Comparison of ENCODE assay signal across 11 cellular contexts in genomic region chr3:138921316-138922292, GRCh38. TPM values are rescaled to one million over a fixed set of nuclear protein-coding genes. Genes with fewer than 3 reads are reported as not detected.
A peak's percentile ranks its signal among the peaks of the same experiment; 100 is the strongest.
DNase-seq lines count a peak whose midpoint lies in the region; ATAC-seq and TF ChIP-seq lines count a peak whose summit lies in the region.
"Had no signal": no experiment of that assay in that cellular context is flagged by ENCODE, and none has a peak within 500 bp of the region (broad histone marks: within the 10 kb centered on the region; RNA-seq: fewer than 3 reads in every experiment).

No MANE protein-coding gene starts in this region.

- POLR2A ChIA-PET in Panc1 (lab: Charles Lee): interaction anchor here (0.8 to 1.0 kb wide), 2 partner anchors 14 to 409 kb away, joined by 3 read pairs; no protein-coding TSS in a partner anchor

- H3K27ac ChIP-seq in Panc1 (ENCODE audit: low read length): peak overlapping the region; percentile 78

- H3K9me3 Mint-ChIP-seq in osteocyte (ENCODE audit: unreplicated experiment): no peaks in the 10 kb centered on the region

- no TSS peak for BruUV-seq in Panc1 (replicated peaks; lab: Mats Ljungman, UMichigan)

- no peak overlapping the region for H3K4me3 Mint-ChIP-seq in osteocyte (ENCODE audit: unreplicated experiment)

- no peaks in the 10 kb centered on the region for H3K27me3 ChIP-seq in Panc1 (ENCODE audit: control insufficient read depth, insufficient read depth, low read length)

- peak overlapping the region; percentile 18 for H3K27ac Mint-ChIP-seq in osteocyte (ENCODE audit: unreplicated experiment)

- CTCF ChIA-PET in Panc1 (lab: Charles Lee): interaction anchor here (0.7 to 0.9 kb wide), 2 partner anchors 202 to 327 kb away, joined by 3 read pairs; partner anchors contain the start of gene CEP70

- in situ Hi-C loops in Panc1 (cut with HindIII; ENCODE audit: low pct_unique_long_range_greater_than_20kb, low sequenced_read_pairs): loop anchor here (10.0 kb wide), 1 partner anchor 107 kb away; no protein-coding TSS in a partner anchor

- no peaks in the 10 kb centered on the region for H3K36me3 ChIP-seq in Panc1 (ENCODE audit: control insufficient read depth, insufficient read depth, low read length)

- peaks cover 13% of the 10 kb centered on the region for H3K27me3 Mint-ChIP-seq in osteocyte (ENCODE audit: unreplicated experiment)

- H3K4me1 ChIP-seq in Panc1 (ENCODE audit: control insufficient read depth, insufficient read depth, low read length): peaks cover 32% of the 10 kb centered on the region

- intact Hi-C loops in Panc1 (cut with micrococcal nuclease; ENCODE audit: unreplicated experiment): loop anchor here (2.0 to 5.0 kb wide), 4 partner anchors 223 to 505 kb away; partner anchors contain the start of gene CEP70

- H3K36me3 Mint-ChIP-seq in osteocyte (ENCODE audit: unreplicated experiment): no peaks in the 10 kb centered on the region

- peak; percentile 89 for ATAC-seq in Panc1
- no peak for ATAC-seq in GM18868 (IDR thresholded peaks at IDR 0.05; ENCODE audit: unreplicated experiment)

- H3K9me3 ChIP-seq in Panc1 (ENCODE audit: control insufficient read depth, insufficient read depth, low read depth, low read length): no peaks in the 10 kb centered on the region

- H3K4me3 ChIP-seq in Panc1 (ENCODE audit: low read depth in 2 of 2, low read length in 2 of 2): no peak overlapping the region

- H3K4me1 Mint-ChIP-seq in osteocyte (ENCODE audit: unreplicated experiment): peaks cover 12% of the 10 kb centered on the region

- DNase-seq in EH (ENCODE audit: low read depth): peak; percentile 91
- no peak for DNase-seq in Panc1 (ENCODE audit: low read depth, low spot score)
- DNase-seq in epidermal melanocyte (ENCODE audit: insufficient read length, low spot score): peak; percentile 55
- no peak for DNase-seq in osteocyte (ENCODE audit: extremely low spot score, unreplicated experiment)
- DNase-seq in retina: no peak
- DNase-seq in NCI-H524 (lab: John Stamatoyannopoulos, UW): no peak
- DNase-seq in mucosa of gallbladder (ENCODE audit: low spot score): no peak
- DNase-seq: DMS 273 treated with DMSO at 0.1 percent for 48 hours, NCI-H1417 had no signal

- TF ChIP-seq CTCF in Panc1 (IDR thresholded peaks at IDR 0.05) (no peak), osteocyte (IDR thresholded peaks at IDR 0.05) (no peak)

RNA-seq across cellular contexts. Expression of gene FOXL2, which starts 25.3 kb away (rescaled TPM):
- total RNA-seq in Panc1 (2021; ENCODE audit: unreplicated experiment) (12.7 TPM), osteocyte (0.21 and 0.24 TPM in 2 replicates), mucosa of gallbladder (0.14 TPM)
- 12.0 TPM for polyA plus RNA-seq in Panc1 (2012; ENCODE audit: insufficient read length)
- polyA plus RNA-seq: neural cell had no signal

RNA-seq across cellular contexts. Expression of gene FOXL2NB, which starts 25.4 kb away (rescaled TPM):
- 11.4 TPM for total RNA-seq in Panc1 (2021; ENCODE audit: unreplicated experiment)
- polyA plus RNA-seq in Panc1 (2012; ENCODE audit: insufficient read length): 5.2 TPM
- total RNA-seq in osteocyte: 0.21 TPM in 1 of 2 replicates, not detected in the other
- 0.09 TPM for total RNA-seq in mucosa of gallbladder
- polyA plus RNA-seq: neural cell had no signal

Comparison
In these comparisons a context has a peak if more than half of its experiments do, and no peak if none do; other contexts are left out.
1. DNase-seq: peak in EH (single experiment) and epidermal melanocyte (single experiment); none in Panc1 (single experiment), osteocyte (single experiment), retina (single experiment), NCI-H524 (0 of 2) and mucosa of gallbladder (single experiment).
2. RNA of gene FOXL2, which starts 25.3 kb away (total RNA-seq): 12.7 TPM in Panc1 (single experiment); 0.21 to 0.24 TPM in osteocyte and 0.14 TPM in mucosa of gallbladder (single experiment); every median in the first group is over 10 times any median in the second.
3. RNA of gene FOXL2NB, which starts 25.4 kb away (total RNA-seq): 11.4 TPM in Panc1 (single experiment); 0.21 TPM in osteocyte and 0.09 TPM in mucosa of gallbladder (single experiment); every median in the first group is over 10 times any median in the second.